ENCODE assay signal across 24 cellular contexts in the genomic region with DNA sequence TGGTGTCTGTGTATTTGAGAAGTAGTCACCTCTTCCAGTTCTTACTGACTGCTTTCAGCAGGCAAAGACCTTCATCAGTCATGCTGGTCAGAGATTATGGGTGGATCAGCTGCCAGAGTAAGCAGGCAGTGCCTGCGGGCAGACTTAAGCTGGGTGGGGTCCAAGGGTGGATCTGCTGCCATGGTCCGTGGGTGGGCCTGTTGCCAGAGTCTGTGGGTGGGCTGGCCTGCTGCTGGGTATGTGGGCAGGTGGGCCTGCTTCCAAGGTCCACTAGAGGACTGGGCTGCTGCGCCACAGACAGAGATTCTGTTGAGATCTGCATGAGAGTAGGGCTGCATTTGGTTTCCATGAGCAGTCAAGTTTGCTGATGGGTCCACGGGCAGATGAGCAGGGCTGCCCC.
"Had no signal": no experiment of that assay in that cellular context is flagged by ENCODE, and none has a peak within 500 bp of the region (broad histone marks: within the 10 kb centered on the region; RNA-seq: fewer than 3 reads in every experiment).

No MANE protein-coding gene starts in this region.

- ATAC-seq: activated CD8-positive, alpha-beta T cell treated with anti-CD3 and anti-CD28 coated beads for 36 hours; activated T-cell treated with anti-CD3 and anti-CD28 coated beads, Interleukin-2, amount 50 U/mL, for 4 hours; body of pancreas; gastrocnemius medialis; heart left ventricle had no signal

- H3K27ac Mint-ChIP-seq: activated CD8-positive, alpha-beta T cell treated with anti-CD3 and anti-CD28 coated beads for 36 hours; activated naive CD8-positive, alpha-beta T cell had no signal

- H3K4me3 Mint-ChIP-seq: activated CD8-positive, alpha-beta T cell treated with anti-CD3 and anti-CD28 coated beads for 36 hours; activated naive CD8-positive, alpha-beta T cell; activated T-cell treated with anti-CD3 and anti-CD28 coated beads, Interleukin-2, amount 50 U/mL, for 4 hours had no signal

- DNase-seq: activated CD4-positive, alpha-beta T cell treated with anti-CD3 and anti-CD28 coated beads for 4 hours; activated CD4-positive, alpha-beta T cell treated with anti-CD3 and anti-CD28 coated beads, Interleukin-2, amount 50 U/mL, for 1 hour; activated CD4-positive, alpha-beta T cell treated with anti-CD3 and anti-CD28 coated beads, Interleukin-2, amount 50 U/mL, for 48 hours; activated CD4-positive, CD25-positive, alpha-beta regulatory T cell; activated CD4-positive, CD25-positive, alpha-beta regulatory T cell treated with anti-CD3 and anti-CD28 coated beads, Interleukin-2, amount 50 U/mL, for 72 hours; activated CD8-positive, alpha-beta memory T cell treated with anti-CD3 and anti-CD28 coated beads for 24 hours; activated CD8-positive, alpha-beta T cell treated with anti-CD3 and anti-CD28 coated beads for 36 hours; activated gamma-delta T cell; activated naive CD4-positive, alpha-beta T cell; activated naive CD4-positive, alpha-beta T cell treated with anti-CD3 and anti-CD28 coated beads, Interleukin-2, amount 50 U/mL, for 16 hours; activated T-cell treated with anti-CD3 and anti-CD28 coated beads, Interleukin-2, amount 50 U/mL, for 4 hours; amniotic stem cell; anterior cingulate cortex; body of pancreas; caudate nucleus; cortex of kidney; dermis blood vessel endothelial cell; effector CD4-positive, alpha-beta T cell; foreskin fibroblast; gastrocnemius medialis; glutamatergic neuron; heart left ventricle; T-helper 2 cell had no signal
